Comparison of ENCODE assay signal across 20 cellular contexts in the genomic region with DNA sequence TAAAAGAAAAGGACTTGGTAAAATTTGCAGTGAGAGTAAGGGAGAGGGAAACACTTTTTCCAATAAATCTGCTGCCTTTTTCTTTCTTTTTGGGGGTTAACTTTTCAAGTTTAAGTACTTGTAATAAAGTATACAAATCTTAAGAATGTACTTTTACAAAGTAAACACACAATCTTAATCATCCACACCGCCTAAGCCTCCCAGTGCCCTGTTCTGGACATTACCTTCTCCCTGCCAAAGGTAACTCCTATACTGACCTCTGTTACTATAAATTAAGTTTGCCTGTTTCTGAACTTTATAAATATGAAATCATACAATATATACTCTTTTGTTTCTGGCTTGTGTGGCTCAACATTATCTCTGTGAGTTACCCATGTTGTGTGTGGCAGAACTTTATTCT.
"Had no signal": no experiment of that assay in that cellular context is flagged by ENCODE, and none has a peak within 500 bp of the region (broad histone marks: within the 10 kb centered on the region; RNA-seq: fewer than 3 reads in every experiment).

No MANE protein-coding gene starts in this region.

- H3K4me1 ChIP-seq: neural progenitor cell, prostate gland, right atrium auricular region had no signal

- H3K36me3 ChIP-seq: gastrocnemius medialis, neural progenitor cell, prostate gland, right atrium auricular region had no signal

- ATAC-seq: effector memory CD8-positive, alpha-beta T cell; gastrocnemius medialis; naive thymus-derived CD4-positive, alpha-beta T cell; sciatic nerve; stimulated activated effector memory CD8-positive, alpha-beta T cell treated with anti-CD3 and anti-CD28 coated beads, Interleukin-12 subunit alpha, Interleukin-12 subunit beta, amount 100 ng/mL, for 72 hours had no signal

- H2AFZ ChIP-seq: neural progenitor cell had no signal

- H3K4me3 ChIP-seq: gastrocnemius medialis, neural progenitor cell, prostate gland, right atrium auricular region, stomach, testis, tibial artery had no signal

- H3K27me3 Mint-ChIP-seq: effector memory CD8-positive, alpha-beta T cell; naive thymus-derived CD4-positive, alpha-beta T cell; type B pancreatic cell had no signal

- H3K9me3 Mint-ChIP-seq: effector memory CD8-positive, alpha-beta T cell; nephron; stimulated activated effector memory CD8-positive, alpha-beta T cell treated with anti-CD3 and anti-CD28 coated beads, Interleukin-12 subunit alpha, Interleukin-12 subunit beta, amount 100 ng/mL, for 72 hours; type B pancreatic cell had no signal

- H3K9me3 ChIP-seq: gastrocnemius medialis, prostate gland, right atrium auricular region, stomach, testis, tibial artery had no signal

- H3K9ac ChIP-seq: neural progenitor cell had no signal

- H3K27me3 ChIP-seq: gastrocnemius medialis, neural progenitor cell, right atrium auricular region, stomach, testis, tibial artery had no signal

- H3K4me2 ChIP-seq: neural progenitor cell had no signal

- H3K27ac Mint-ChIP-seq: effector memory CD8-positive, alpha-beta T cell; neural progenitor cell; type B pancreatic cell had no signal

- H3K4me3 Mint-ChIP-seq: effector memory CD8-positive, alpha-beta T cell; naive thymus-derived CD4-positive, alpha-beta T cell; nephron; neural progenitor cell; stimulated activated effector memory CD8-positive, alpha-beta T cell treated with anti-CD3 and anti-CD28 coated beads, Interleukin-12 subunit alpha, Interleukin-12 subunit beta, amount 100 ng/mL, for 72 hours; type B pancreatic cell had no signal

- DNase-seq: cortex of kidney; effector memory CD8-positive, alpha-beta T cell; gastrocnemius medialis; head of caudate nucleus; mesendoderm; midbrain; naive thymus-derived CD4-positive, alpha-beta T cell; stimulated activated CD4-positive, alpha-beta T cell treated with anti-CD3 and anti-CD28 coated beads, Interleukin-2, amount 100 ng/mL, for 24 hours; stimulated activated CD4-positive, alpha-beta T cell treated with anti-CD3 and anti-CD28 coated beads, Interleukin-4, amount 100 ng/mL, for 24 hours; stimulated activated naive CD4-positive, alpha-beta T cell treated with Interleukin-2 at 50 U/mL for 16 hours; stomach; testis; tibial artery had no signal

- H3K27ac ChIP-seq: gastrocnemius medialis, neural progenitor cell, prostate gland, right atrium auricular region, stomach, testis, tibial artery had no signal
